ENCODE assay signal across 8 cellular contexts in genomic region chr1:244835276-244836134, GRCh38. TPM values are rescaled to one million over a fixed set of nuclear protein-coding genes. Genes with fewer than 3 reads are reported as not detected.
A peak's percentile ranks its signal among the peaks of the same experiment; 100 is the strongest.
DNase-seq lines count a peak whose midpoint lies in the region; ATAC-seq and TF ChIP-seq lines count a peak whose summit lies in the region.

Gene COX20, plus strand, starts transcription at chr1:244835658. Its CDS starts 57 bp downstream, at chr1:244835715.

- DNase-seq in GM13977 (ENCODE audit: low spot score) = peak; percentile 86
- DNase-seq in NCI-H1436 treated with DMSO at 0.1 percent for 48 hours (lab: John Stamatoyannopoulos, UW) = peak; percentile 81
- peak; percentile 73 for DNase-seq in astrocyte of the cerebellum (ENCODE audit: low read depth)
- DNase-seq in hippocampal formation (lab: John Stamatoyannopoulos, UW) = peak; percentile 87 to 93
- DNase-seq in retinal pigment epithelial cell (ENCODE audit: low read depth) = peak; percentile 48
- no peak for DNase-seq in SK-N-DZ (ENCODE audit: low spot score)

- ATAC-seq in HG02763 (IDR thresholded peaks at IDR 0.05; ENCODE audit: unreplicated experiment) = peak; percentile 66

- intact Hi-C loops in T-helper 2 cell treated with Interferon-gamma antibody and Interleukin-4, amounts not matched to agents 100 ng/mL and 5 ng/mL, for 36 hours (cut with micrococcal nuclease) = loop anchor here (1.0 to 10.0 kb wide), 10 partner anchors 11 to 1732 kb away; partner anchors contain the start of genes CEP170, CNST, HNRNPU and TFB2M

- in situ Hi-C loops in GM13977 (cut with MboI; ENCODE audit: low pct_unique_long_range_greater_than_20kb, low sequenced_read_pairs, unreplicated experiment) (no loop called here), astrocyte of the cerebellum (cut with HindIII; ENCODE audit: low sequenced_read_pairs) (no loop called here)

- H3K4me3 ChIP-seq in astrocyte of the cerebellum (ENCODE audit: low read depth, low read length) = peak within 1 kb of the TSS; percentile 63
- peak within 1 kb of the TSS; percentile 73 for H3K4me3 ChIP-seq in retinal pigment epithelial cell (ENCODE audit: low read length)

- TF ChIP-seq CTCF in GM13977 (IDR thresholded peaks at IDR 0.05; ENCODE audit: extremely low read depth, insufficient read depth, missing control alignments) = no peak
- no peak for TF ChIP-seq CTCF in astrocyte of the cerebellum (IDR thresholded peaks at IDR 0.05; ENCODE audit: low read depth, low read length, missing control alignments)
- no peak for TF ChIP-seq CTCF in retinal pigment epithelial cell (conservative IDR thresholded peaks at IDR 0.05; ENCODE audit: low read depth, low read length)

RNA-seq across cellular contexts. Expression of gene COX20, which starts in this region (rescaled TPM):
- 27.1 and 30.2 TPM in 2 replicates for total RNA-seq in T-helper 2 cell treated with Interferon-gamma antibody and Interleukin-4, amounts not matched to agents 100 ng/mL and 5 ng/mL, for 36 hours
- polyA plus RNA-seq in SK-N-DZ (2014; cell fraction: cytosol; rRNA removed) = 37.1 and 51.2 TPM in 2 replicates
- polyA plus RNA-seq in SK-N-DZ (2014; cell fraction: nucleus; rRNA removed) = 42.8 and 57.1 TPM in 2 replicates
